Comparison of ENCODE assay signal across 13 cellular contexts in genomic region chr14:93081875-93082570, GRCh38. TPM values are rescaled to one million over a fixed set of nuclear protein-coding genes. Genes with fewer than 3 reads are reported as not detected.
A peak's percentile ranks its signal among the peaks of the same experiment; 100 is the strongest.
DNase-seq lines count a peak whose midpoint lies in the region; ATAC-seq, FAIRE-seq and TF ChIP-seq lines count a peak whose summit lies in the region.
"Had no signal": no experiment of that assay in that cellular context is flagged by ENCODE, and none has a peak within 500 bp of the region (broad histone marks: within the 10 kb centered on the region; RNA-seq: fewer than 3 reads in every experiment).

No MANE protein-coding gene starts in this region.

- intact Hi-C loops in naive thymus-derived CD4-positive, alpha-beta T cell (cut with micrococcal nuclease), result no loop called here
- intact Hi-C loops in lower leg skin (cut with DNase I; ENCODE audit: low total_unique reads), result no loop called here

- TF ChIP-seq CTCF in lower leg skin (IDR thresholded peaks at IDR 0.05), result no peak

- CTCF ChIA-PET in naive thymus-derived CD4-positive, alpha-beta T cell (lab: Charles Lee), result no interaction called here

- no peaks in the 10 kb centered on the region for H3K36me3 ChIP-seq in naive thymus-derived CD4-positive, alpha-beta T cell (ENCODE audit: control insufficient read depth in 2 of 3, insufficient read depth in 3 of 3, low read length in 3 of 3)
- H3K36me3 ChIP-seq: left lung had no signal

- WGBS in lower leg skin, 2 donors, result 89% methylated on average over 14 of the region's 14 CpGs

- POLR2A ChIA-PET in naive thymus-derived CD4-positive, alpha-beta T cell (lab: Charles Lee), result no interaction called here

- DNase-seq in Ammon's horn (ENCODE audit: low spot score), result peak; percentile 44
- peak; percentile 57 for DNase-seq in activated gamma-delta T cell treated with anti-CD3 and anti-CD28 coated beads, Interleukin-2, amount 50 U/mL, for 16 hours (ENCODE audit: low read depth)
- DNase-seq in naive thymus-derived CD4-positive, alpha-beta T cell, result peak in 1 of 9 donors; percentile 7
- DNase-seq in lower leg skin (ENCODE audit: low spot score in 2 of 2), result no peak
- DNase-seq in HTR-8/SVneo (ENCODE audit: insufficient read length, low spot score), result no peak
- no peak for DNase-seq in ACHN

- in situ Hi-C loops in ACHN (cut with HindIII; ENCODE audit: low pct_ligation_motif_present, low pct_unique_long_range_greater_than_20kb, low sequenced_read_pairs), result no loop called here

- H3K27ac Mint-ChIP-seq in IgD-negative memory B cell, result peak overlapping the region; percentile 31 to 87 (median 68)
- peak overlapping the region in 7 of 9 donors; percentile 8 to 78 (median 67) for H3K27ac Mint-ChIP-seq in naive thymus-derived CD4-positive, alpha-beta T cell

- no peak overlapping the region for H3K4me3 ChIP-seq in naive thymus-derived CD4-positive, alpha-beta T cell (ENCODE audit: low read length)
- H3K4me3 ChIP-seq in lower leg skin (ENCODE audit: low read depth, poor library complexity, severe bottlenecking), result no peak overlapping the region
- H3K4me3 ChIP-seq: left lung, skin epidermis had no signal

- FAIRE-seq in HTR-8/SVneo (lab: Jason Lieb, UNC), result no peak
- FAIRE-seq: D721Med had no signal

- H3K9me3 Mint-ChIP-seq in IgD-negative memory B cell, result no peaks in the 10 kb centered on the region
- no peaks in the 10 kb centered on the region for H3K9me3 Mint-ChIP-seq in naive thymus-derived CD4-positive, alpha-beta T cell

- H3K27me3 Mint-ChIP-seq in IgD-negative memory B cell, result no peaks in the 10 kb centered on the region
- H3K27me3 Mint-ChIP-seq in naive thymus-derived CD4-positive, alpha-beta T cell, result no peaks in the 10 kb centered on the region

- H3K27me3 ChIP-seq in naive thymus-derived CD4-positive, alpha-beta T cell (ENCODE audit: control insufficient read depth in 2 of 2, insufficient read depth in 2 of 2, low read length in 2 of 2), result no peaks in the 10 kb centered on the region
- H3K27me3 ChIP-seq: left lung had no signal

- H3K4me3 Mint-ChIP-seq in IgD-negative memory B cell, result peak overlapping the region in 3 of 4 donors; percentile 6 to 81 (median 47)
- peak overlapping the region in 3 of 10 donors; percentile 11 to 34 (median 33) for H3K4me3 Mint-ChIP-seq in naive thymus-derived CD4-positive, alpha-beta T cell

- H3K4me1 Mint-ChIP-seq in IgD-negative memory B cell, result peaks cover 17 to 37% (median 31%) of the 10 kb centered on the region in 3 donors
- H3K4me1 Mint-ChIP-seq in naive thymus-derived CD4-positive, alpha-beta T cell, result peaks cover 20 to 42% (median 27%) of the 10 kb centered on the region in 7 donors

- no peak overlapping the region for H3K27ac ChIP-seq in naive thymus-derived CD4-positive, alpha-beta T cell (ENCODE audit: low read depth, low read length)
- H3K27ac ChIP-seq: epithelial cell of prostate had no signal

- H3K9me3 ChIP-seq in naive thymus-derived CD4-positive, alpha-beta T cell (ENCODE audit: control insufficient read depth in 2 of 3, low read length in 3 of 3), result no peaks in the 10 kb centered on the region
- H3K9me3 ChIP-seq: left lung had no signal

- H3K4me1 ChIP-seq in naive thymus-derived CD4-positive, alpha-beta T cell (ENCODE audit: control insufficient read depth in 2 of 2, insufficient read depth in 2 of 2, low read length in 2 of 2), result peaks cover 8 to 26% of the 10 kb centered on the region in 2 donors

- H3K36me3 Mint-ChIP-seq in IgD-negative memory B cell, result peaks cover 9% of the 10 kb centered on the region
- H3K36me3 Mint-ChIP-seq in naive thymus-derived CD4-positive, alpha-beta T cell, result peaks cover 0 to 7% (median 0%) of the 10 kb centered on the region in 5 donors

- peak; percentile 47 for ATAC-seq in naive thymus-derived CD4-positive, alpha-beta T cell
- no peak for ATAC-seq in GM21367 (IDR thresholded peaks at IDR 0.05; ENCODE audit: unreplicated experiment)
- ATAC-seq: left lung, Panc1 had no signal

- no peak for TF ChIP-seq POLR2A in lower leg skin (IDR thresholded peaks at IDR 0.05)

RNA-seq across cellular contexts. Expression of gene ITPK1, which starts 33.7 kb away (rescaled TPM):
- 43.1 TPM for polyA plus RNA-seq in IgD-negative memory B cell
- total RNA-seq in naive thymus-derived CD4-positive, alpha-beta T cell, result 10 to 100 TPM; 19.6 to 71.8 (median 27.4) TPM
- polyA plus RNA-seq in naive thymus-derived CD4-positive, alpha-beta T cell, result 10 to 100 TPM; 10.2 to 16.8 TPM
- total RNA-seq in lower leg skin, result 10 to 100 TPM; 37.5 to 47.5 (median 41.4) TPM

Comparison
In these comparisons a context has a peak if more than half of its experiments do, and no peak if none do; other contexts are left out.
1. DNase-seq: peak in Ammon's horn (single experiment) and activated gamma-delta T cell treated with anti-CD3 and anti-CD28 coated beads, Interleukin-2, amount 50 U/mL, for 16 hours (single experiment); none in lower leg skin (0 of 2), HTR-8/SVneo (single experiment) and ACHN (single experiment).